In genomic region chr3:119582178-119582577, GRCh38 we compare ENCODE assay signal across 11 cellular contexts. TPM values are rescaled to one million over a fixed set of nuclear protein-coding genes. Genes with fewer than 3 reads are reported as not detected.
DNase-seq lines count a peak whose midpoint lies in the region; ATAC-seq and TF ChIP-seq lines count a peak whose summit lies in the region.
"Had no signal": no experiment of that assay in that cellular context is flagged by ENCODE, and none has a peak within 500 bp of the region (broad histone marks: within the 10 kb centered on the region; RNA-seq: fewer than 3 reads in every experiment).

No MANE protein-coding gene starts in this region.

- CTCF ChIA-PET in activated CD4-positive, alpha-beta memory T cell treated with anti-CD3 and anti-CD28 coated beads, Interleukin-2, amount 10 ng/mL, durations not matched to agents 7 days and 5 days (lab: Charles Lee): interaction anchor here (0.6 to 1.2 kb wide), 2 partner anchors 22 to 63 kb away, joined by 3 to 4 read pairs; no protein-coding TSS in a partner anchor

- no peak overlapping the region for H3K4me3 ChIP-seq in suprapubic skin
- H3K4me3 ChIP-seq: skin epidermis had no signal

- WGBS in suprapubic skin: 52% methylated on average over 6 of the region's 6 CpGs

- intact Hi-C loops in left ventricle myocardium superior (cut with micrococcal nuclease): no loop called here

- H3K27ac Mint-ChIP-seq in activated CD4-positive, alpha-beta memory T cell treated with anti-CD3 and anti-CD28 coated beads, Interleukin-2, amount 10 ng/mL, durations not matched to agents 7 days and 5 days: no peak overlapping the region
- H3K27ac Mint-ChIP-seq: H9 had no signal

- no peaks in the 10 kb centered on the region for H3K36me3 ChIP-seq in suprapubic skin

- no peak for TF ChIP-seq EP300 in suprapubic skin (IDR thresholded peaks at IDR 0.05)

- no peak overlapping the region for H3K27ac ChIP-seq in suprapubic skin
- H3K27ac ChIP-seq: skin epidermis had no signal

- POLR2A ChIA-PET in activated CD4-positive, alpha-beta memory T cell treated with anti-CD3 and anti-CD28 coated beads, Interleukin-2, amount 10 ng/mL, durations not matched to agents 7 days and 5 days (lab: Charles Lee): interaction anchor here (1.0 to 3.9 kb wide), 3 partner anchors 17 to 36 kb away, joined by 3 to 31 read pairs (median 3); partner anchors contain the start of gene CD80

- peaks cover 14% of the 10 kb centered on the region for H3K4me1 ChIP-seq in suprapubic skin

- H3K9me3 ChIP-seq in suprapubic skin: no peaks in the 10 kb centered on the region

- H3K9me3 Mint-ChIP-seq in activated CD4-positive, alpha-beta memory T cell treated with anti-CD3 and anti-CD28 coated beads, Interleukin-2, amount 10 ng/mL, durations not matched to agents 7 days and 5 days: no peaks in the 10 kb centered on the region
- H3K9me3 Mint-ChIP-seq: H9 had no signal

- H3K4me3 Mint-ChIP-seq in activated CD4-positive, alpha-beta memory T cell treated with anti-CD3 and anti-CD28 coated beads, Interleukin-2, amount 10 ng/mL, durations not matched to agents 7 days and 5 days: no peak overlapping the region
- H3K4me3 Mint-ChIP-seq: H9 had no signal

- ATAC-seq in HG02759 (IDR thresholded peaks at IDR 0.05; ENCODE audit: unreplicated experiment) (peak; percentile 37), left ventricle myocardium superior (no peak)

- in situ Hi-C loops in G401 (cut with HindIII; ENCODE audit: low sequenced_read_pairs): no loop called here

- peaks cover 33% of the 10 kb centered on the region for H3K4me1 Mint-ChIP-seq in activated CD4-positive, alpha-beta memory T cell treated with anti-CD3 and anti-CD28 coated beads, Interleukin-2, amount 10 ng/mL, durations not matched to agents 7 days and 5 days

- peaks cover 4% of the 10 kb centered on the region for H3K36me3 Mint-ChIP-seq in activated CD4-positive, alpha-beta memory T cell treated with anti-CD3 and anti-CD28 coated beads, Interleukin-2, amount 10 ng/mL, durations not matched to agents 7 days and 5 days (ENCODE audit: low read depth)

- no peaks in the 10 kb centered on the region for H3K27me3 Mint-ChIP-seq in activated CD4-positive, alpha-beta memory T cell treated with anti-CD3 and anti-CD28 coated beads, Interleukin-2, amount 10 ng/mL, durations not matched to agents 7 days and 5 days

- peak; percentile 76 for DNase-seq in activated effector memory CD4-positive, alpha-beta T cell treated with anti-CD3 and anti-CD28 coated beads, Interleukin-2, amount 50 U/mL, for 16 hours
- no peak for DNase-seq in activated effector memory CD4-positive, alpha-beta T cell treated with Interleukin-2 at 50 U/mL for 16 hours
- DNase-seq in activated CD4-positive, alpha-beta memory T cell treated with anti-CD3 and anti-CD28 coated beads, Interleukin-2, amount 10 ng/mL, durations not matched to agents 7 days and 5 days: peak; percentile 43
- peak; percentile 59 for DNase-seq in stimulated activated CD8-positive, alpha-beta memory T cell treated with anti-CD3 and anti-CD28 coated beads, Interleukin-4, amount 100 ng/mL, for 48 hours
- DNase-seq in G401 (ENCODE audit: low spot score) (no peak), left ventricle myocardium superior (no peak), suprapubic skin (ENCODE audit: low spot score in 2 of 2) (no peak)
- DNase-seq: H9 had no signal

- TF ChIP-seq POLR2A in suprapubic skin (IDR thresholded peaks at IDR 0.05): no peak

- H3K27me3 ChIP-seq in suprapubic skin: no peaks in the 10 kb centered on the region

- no peak for TF ChIP-seq CTCF in suprapubic skin (IDR thresholded peaks at IDR 0.05)

RNA-seq across cellular contexts. Expression of gene ADPRH, which starts 2.9 kb away (rescaled TPM):
- total RNA-seq in activated CD4-positive, alpha-beta memory T cell treated with anti-CD3 and anti-CD28 coated beads, Interleukin-2, amount 10 ng/mL, durations not matched to agents 7 days and 5 days: 1 to 10 TPM; 8.6 to 8.8 TPM
- total RNA-seq in G401 (2014; rRNA removed; shearing (Covaris generic)): not detected in 2 replicates
- total RNA-seq in left ventricle myocardium superior: 10.3 TPM
- 1 to 10 TPM; 1.3 to 3.9 (median 2.3) TPM for total RNA-seq in suprapubic skin

RNA-seq across cellular contexts. Expression of gene PLA1A, which starts 15.5 kb away (rescaled TPM):
- under 1 TPM in 1 of 2 experiments, not detected in 1; 0.25 TPM for total RNA-seq in activated CD4-positive, alpha-beta memory T cell treated with anti-CD3 and anti-CD28 coated beads, Interleukin-2, amount 10 ng/mL, durations not matched to agents 7 days and 5 days
- total RNA-seq in G401 (2014; rRNA removed; shearing (Covaris generic)): not detected in 2 replicates
- 1.3 TPM for total RNA-seq in left ventricle myocardium superior
- 1 to 10 TPM in 2 of 4 donors, under 1 TPM in 1, not detected in 1; 0.39 to 1.8 (median 1.4) TPM for total RNA-seq in suprapubic skin
- total RNA-seq: H9, NCI-H460 had no signal

RNA-seq across cellular contexts. Expression of gene CD80, which starts 22.8 kb away (rescaled TPM):
- total RNA-seq in activated CD4-positive, alpha-beta memory T cell treated with anti-CD3 and anti-CD28 coated beads, Interleukin-2, amount 10 ng/mL, durations not matched to agents 7 days and 5 days: 10 to 100 TPM; 27.1 to 29.5 TPM
- not detected in 2 replicates for total RNA-seq in G401 (2014; rRNA removed; shearing (Covaris generic))
- total RNA-seq in left ventricle myocardium superior: not detected
- not detected for total RNA-seq in suprapubic skin
- total RNA-seq: H9, NCI-H460 had no signal

Comparison
In these comparisons a context has a peak if more than half of its experiments do, and no peak if none do; other contexts are left out.
1. DNase-seq: peak in activated effector memory CD4-positive, alpha-beta T cell treated with anti-CD3 and anti-CD28 coated beads, Interleukin-2, amount 50 U/mL, for 16 hours (single experiment), activated CD4-positive, alpha-beta memory T cell treated with anti-CD3 and anti-CD28 coated beads, Interleukin-2, amount 10 ng/mL, durations not matched to agents 7 days and 5 days (single experiment) and stimulated activated CD8-positive, alpha-beta memory T cell treated with anti-CD3 and anti-CD28 coated beads, Interleukin-4, amount 100 ng/mL, for 48 hours (single experiment); none in activated effector memory CD4-positive, alpha-beta T cell treated with Interleukin-2 at 50 U/mL for 16 hours (single experiment), G401 (single experiment), left ventricle myocardium superior (single experiment) and suprapubic skin (0 of 2).
2. RNA of gene CD80, which starts 22.8 kb away (total RNA-seq): 27.1 to 29.5 TPM in activated CD4-positive, alpha-beta memory T cell treated with anti-CD3 and anti-CD28 coated beads, Interleukin-2, amount 10 ng/mL, durations not matched to agents 7 days and 5 days; not detected in left ventricle myocardium superior (single experiment), not detected in G401 and not detected in suprapubic skin; every median in the first group is over 10 times any median in the second.